ENCODE assay signal across 19 cellular contexts in genomic region chr1:215894617-215895016, GRCh38.
DNase-seq lines count a peak whose midpoint lies in the region; ATAC-seq and TF ChIP-seq lines count a peak whose summit lies in the region.
"Had no signal": no experiment of that assay in that cellular context is flagged by ENCODE, and none has a peak within 500 bp of the region (broad histone marks: within the 10 kb centered on the region; RNA-seq: fewer than 3 reads in every experiment).

No MANE protein-coding gene starts in this region.

- no peaks in the 10 kb centered on the region for H4K20me1 ChIP-seq in BLaER1 treated with 17β-estradiol and CSF1 and Interleukin-3, amounts not matched to agents 10 nM and 100 nM
- no peaks in the 10 kb centered on the region for H4K20me1 ChIP-seq in GM23338 (replicated peaks; ENCODE audit: insufficient read depth)
- H4K20me1 ChIP-seq: BLaER1 had no signal

- no peak for TF ChIP-seq CTCF in GM23338 (conservative IDR thresholded peaks at IDR 0.05; ENCODE audit: low read depth in 2 of 2)
- TF ChIP-seq CTCF in WTC11 (IDR thresholded peaks at IDR 0.05) = no peak

- no peak overlapping the region for H3K4me3 Mint-ChIP-seq in GM23338
- H3K4me3 Mint-ChIP-seq in WTC11 = no peak overlapping the region
- H3K4me3 Mint-ChIP-seq: CD4-positive, alpha-beta T cell; CD8-positive, alpha-beta T cell had no signal

- H3K9me3 Mint-ChIP-seq in GM23338 (no peaks in the 10 kb centered on the region), WTC11 (no peaks in the 10 kb centered on the region)
- H3K9me3 Mint-ChIP-seq: CD4-positive, alpha-beta T cell had no signal

- no peak overlapping the region for H3K4me3 ChIP-seq in BLaER1 treated with 17β-estradiol and CSF1 and Interleukin-3, amounts not matched to agents 10 nM and 100 nM
- no peak overlapping the region for H3K4me3 ChIP-seq in GM23338
- H3K4me3 ChIP-seq: BLaER1 had no signal

- no peaks in the 10 kb centered on the region for H3K36me3 Mint-ChIP-seq in GM23338 (ENCODE audit: low read depth)
- H3K36me3 Mint-ChIP-seq in WTC11 = no peaks in the 10 kb centered on the region
- H3K36me3 Mint-ChIP-seq: CD8-positive, alpha-beta T cell had no signal

- H3K9me3 ChIP-seq in BLaER1 treated with 17β-estradiol and CSF1 and Interleukin-3, amounts not matched to agents 10 nM and 100 nM (replicated peaks in 1 of 11) = no peaks in the 10 kb centered on the region
- H3K9me3 ChIP-seq: BE2C, BLaER1, Caco-2 had no signal

- H3K27me3 ChIP-seq in BLaER1 treated with 17β-estradiol and CSF1 and Interleukin-3, amounts not matched to agents 10 nM and 100 nM = no peaks in the 10 kb centered on the region
- H3K27me3 ChIP-seq in GM23338 (ENCODE audit: insufficient read depth) = no peaks in the 10 kb centered on the region
- H3K27me3 ChIP-seq: BE2C, BLaER1 had no signal

- H3K27ac ChIP-seq in BLaER1 treated with 17β-estradiol and CSF1 and Interleukin-3, amounts not matched to agents 10 nM and 100 nM = peak overlapping the region in 3 of 11 experiments; percentile 3 to 42 (median 32); a peak in 3 of 22 replicates
- no peak overlapping the region for H3K27ac ChIP-seq in GM23338 (ENCODE audit: low read depth)
- H3K27ac ChIP-seq: BLaER1, C4-2B had no signal

- no peaks in the 10 kb centered on the region for H3K9me2 ChIP-seq in GM23338 (ENCODE audit: insufficient read depth)

- H3K4me1 Mint-ChIP-seq in GM23338 (no peaks in the 10 kb centered on the region), WTC11 (no peaks in the 10 kb centered on the region)

- no peak for DNase-seq in GM23338 (ENCODE audit: low spot score)
- no peak for DNase-seq in WTC11 (ENCODE audit: low spot score)
- DNase-seq in left lobe of liver (ENCODE audit: low spot score) = no peak
- DNase-seq in NCI-H1930 (lab: John Stamatoyannopoulos, UW) = no peak
- DNase-seq in NOMO-1 treated with dmso at 0.1 percent for 144 hours (lab: John Stamatoyannopoulos, UW; ENCODE audit: unreplicated experiment) = no peak
- DNase-seq in activated effector memory CD4-positive, alpha-beta T cell treated with anti-CD3 and anti-CD28 coated beads, Interleukin-2, amount 50 U/mL, for 16 hours = no peak
- no peak for DNase-seq in activated gamma-delta T cell (lab: John Stamatoyannopoulos, UW)
- DNase-seq: 8988T; ACHN; BE2C; Caco-2; Calu3; CD4-positive, alpha-beta T cell; CD8-positive, alpha-beta T cell; DMS79 treated with DMSO at 0.1 percent for 48 hours; GF-D8 had no signal

- POLR2A ChIA-PET in WTC11 (lab: Charles Lee) = no interaction called here

- no peaks in the 10 kb centered on the region for H3F3A ChIP-seq in GM23338 (replicated peaks; ENCODE audit: low read depth)

- ATAC-seq in GM23338 (peak; percentile 44; the same call in 1 of the 3 replicates), WTC11 (peak; percentile 61), left lobe of liver (peak; percentile 52)
- ATAC-seq: CD8-positive, alpha-beta T cell had no signal

- peak overlapping the region in 9 of 11 experiments; percentile 0 to 70 (median 9); a peak in 12 of 22 replicates for H3K4me2 ChIP-seq in BLaER1 treated with 17β-estradiol and CSF1 and Interleukin-3, amounts not matched to agents 10 nM and 100 nM
- no peak overlapping the region for H3K4me2 ChIP-seq in GM23338
- H3K4me2 ChIP-seq: BLaER1 had no signal

- H3K27ac Mint-ChIP-seq in GM23338 (no peak overlapping the region; the same call in 1 of the 2 replicates), WTC11 (0 out of 2 replicates have a peak overlapping the region, but pooled peaks have one; percentile 5)
- H3K27ac Mint-ChIP-seq: CD4-positive, alpha-beta T cell; CD8-positive, alpha-beta T cell had no signal

- CTCF ChIA-PET in WTC11 (lab: Charles Lee) = interaction anchor here (0.6 kb wide), 1 partner anchor 1759 kb away, joined by 5 read pairs; no protein-coding TSS in a partner anchor

- H3K36me3 ChIP-seq in BLaER1 treated with 17β-estradiol and CSF1 and Interleukin-3, amounts not matched to agents 10 nM and 100 nM = no peaks in the 10 kb centered on the region
- H3K36me3 ChIP-seq in GM23338 (ENCODE audit: insufficient read depth) = no peaks in the 10 kb centered on the region
- H3K36me3 ChIP-seq: BE2C, BLaER1 had no signal

- H3K4me1 ChIP-seq in BLaER1 treated with 17β-estradiol and CSF1 and Interleukin-3, amounts not matched to agents 10 nM and 100 nM = peaks cover 32 to 39% (median 37%) of the 10 kb centered on the region in 10 experiments
- H3K4me1 ChIP-seq in GM23338 (ENCODE audit: insufficient read depth) = no peaks in the 10 kb centered on the region
- H3K4me1 ChIP-seq: Caco-2 had no signal

- H3K9ac ChIP-seq in BLaER1 treated with 17β-estradiol and CSF1 and Interleukin-3, amounts not matched to agents 10 nM and 100 nM = no peak overlapping the region
- H3K9ac ChIP-seq: BLaER1 had no signal

- H2AFZ ChIP-seq in GM23338 = no peak overlapping the region

- H3K27me3 Mint-ChIP-seq in GM23338 (ENCODE audit: insufficient read depth, low read depth, poor library complexity) (no peaks in the 10 kb centered on the region), WTC11 (ENCODE audit: low read depth) (no peaks in the 10 kb centered on the region)
- H3K27me3 Mint-ChIP-seq: CD4-positive, alpha-beta T cell had no signal

- no peaks in the 10 kb centered on the region for H3K79me2 ChIP-seq in GM23338 (replicated peaks; ENCODE audit: insufficient read depth)

TF ChIP-seq in GM23338, 12 proteins besides CTCF, POLR2A, EP300 and RAD21 (continues in another document):
- TF ChIP-seq ZNF331 (CRISPR knock-in tag; IDR thresholded peaks at IDR 0.05; ENCODE audit: low read depth) = no peak
- TF ChIP-seq NANOG (IDR thresholded peaks at IDR 0.05; ENCODE audit: borderline replicate concordance) = no peak
- TF ChIP-seq, protein P1, sequence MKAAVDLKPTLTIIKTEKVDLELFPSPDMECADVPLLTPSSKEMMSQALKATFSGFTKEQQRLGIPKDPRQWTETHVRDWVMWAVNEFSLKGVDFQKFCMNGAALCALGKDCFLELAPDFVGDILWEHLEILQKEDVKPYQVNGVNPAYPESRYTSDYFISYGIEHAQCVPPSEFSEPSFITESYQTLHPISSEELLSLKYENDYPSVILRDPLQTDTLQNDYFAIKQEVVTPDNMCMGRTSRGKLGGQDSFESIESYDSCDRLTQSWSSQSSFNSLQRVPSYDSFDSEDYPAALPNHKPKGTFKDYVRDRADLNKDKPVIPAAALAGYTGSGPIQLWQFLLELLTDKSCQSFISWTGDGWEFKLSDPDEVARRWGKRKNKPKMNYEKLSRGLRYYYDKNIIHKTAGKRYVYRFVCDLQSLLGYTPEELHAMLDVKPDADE (IDR thresholded peaks at IDR 0.05) = no peak
- no peak for TF ChIP-seq JUNB (IDR thresholded peaks at IDR 0.05; ENCODE audit: unreplicated experiment)
- no peak for TF ChIP-seq STAT1 (IDR thresholded peaks at IDR 0.05; ENCODE audit: unreplicated experiment)
- no peak for TF ChIP-seq ZNF114 (CRISPR knock-in tag; IDR thresholded peaks at IDR 0.05)
- TF ChIP-seq POLR2AphosphoS5 (IDR thresholded peaks at IDR 0.05; ENCODE audit: low read depth) = no peak

TF ChIP-seq in WTC11, 78 proteins besides CTCF, POLR2A, EP300 and RAD21 (continues in another document):
- TF ChIP-seq CBFB (CRISPR knock-in tag; IDR thresholded peaks at IDR 0.05; ENCODE audit: low read depth) (no peak), E2F5 (CRISPR knock-in tag; IDR thresholded peaks at IDR 0.05) (no peak), KAT7 (CRISPR knock-in tag; IDR thresholded peaks at IDR 0.05; ENCODE audit: borderline replicate concordance) (no peak), MXD4 (CRISPR knock-in tag; IDR thresholded peaks at IDR 0.05; ENCODE audit: borderline replicate concordance) (no peak), ZNF396 (CRISPR knock-in tag; IDR thresholded peaks at IDR 0.05; ENCODE audit: borderline replicate concordance) (no peak), EMX1 (CRISPR knock-in tag; IDR thresholded peaks at IDR 0.05) (no peak), MYBL2 (CRISPR knock-in tag; IDR thresholded peaks at IDR 0.05) (no peak)
- TF ChIP-seq, protein P2, sequence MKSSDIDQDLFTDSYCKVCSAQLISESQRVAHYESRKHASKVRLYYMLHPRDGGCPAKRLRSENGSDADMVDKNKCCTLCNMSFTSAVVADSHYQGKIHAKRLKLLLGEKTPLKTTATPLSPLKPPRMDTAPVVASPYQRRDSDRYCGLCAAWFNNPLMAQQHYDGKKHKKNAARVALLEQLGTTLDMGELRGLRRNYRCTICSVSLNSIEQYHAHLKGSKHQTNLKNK (CRISPR knock-in tag; IDR thresholded peaks at IDR 0.05) = no peak
- TF ChIP-seq, protein P3, sequence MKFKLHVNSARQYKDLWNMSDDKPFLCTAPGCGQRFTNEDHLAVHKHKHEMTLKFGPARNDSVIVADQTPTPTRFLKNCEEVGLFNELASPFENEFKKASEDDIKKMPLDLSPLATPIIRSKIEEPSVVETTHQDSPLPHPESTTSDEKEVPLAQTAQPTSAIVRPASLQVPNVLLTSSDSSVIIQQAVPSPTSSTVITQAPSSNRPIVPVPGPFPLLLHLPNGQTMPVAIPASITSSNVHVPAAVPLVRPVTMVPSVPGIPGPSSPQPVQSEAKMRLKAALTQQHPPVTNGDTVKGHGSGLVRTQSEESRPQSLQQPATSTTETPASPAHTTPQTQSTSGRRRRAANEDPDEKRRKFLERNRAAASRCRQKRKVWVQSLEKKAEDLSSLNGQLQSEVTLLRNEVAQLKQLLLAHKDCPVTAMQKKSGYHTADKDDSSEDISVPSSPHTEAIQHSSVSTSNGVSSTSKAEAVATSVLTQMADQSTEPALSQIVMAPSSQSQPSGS (CRISPR knock-in tag; IDR thresholded peaks at IDR 0.05; ENCODE audit: borderline replicate concordance, low read depth) = no peak
